Comparison of ENCODE assay signal across 22 cellular contexts in the genomic region with DNA sequence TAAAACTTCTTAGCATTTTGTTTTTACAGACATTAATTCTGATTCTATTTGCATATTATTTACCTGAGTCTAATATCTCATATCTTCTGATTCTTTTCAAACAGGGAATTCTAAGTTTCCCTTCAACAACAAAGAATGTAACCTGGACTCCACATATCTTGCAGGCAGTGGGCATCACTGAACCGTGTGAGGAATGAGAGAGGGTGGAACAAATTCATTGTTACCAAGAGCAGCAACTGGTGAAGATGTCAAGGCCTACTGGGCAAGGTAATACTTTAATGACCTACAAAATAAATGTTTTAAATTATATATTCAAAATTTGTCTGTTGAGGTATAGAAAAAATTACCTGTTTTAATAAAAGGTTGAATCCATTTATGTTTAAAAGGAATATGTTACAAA.
"Had no signal": no experiment of that assay in that cellular context is flagged by ENCODE, and none has a peak within 500 bp of the region (broad histone marks: within the 10 kb centered on the region; RNA-seq: fewer than 3 reads in every experiment).

No MANE protein-coding gene starts in this region.

- H3K27ac Mint-ChIP-seq: dendritic cell treated with granulocyte-macrophage colony-stimulating factor and Interleukin-4, amounts not matched to agents 40 ng/mL and 50 ng/mL, for 4 days; effector memory CD8-positive, alpha-beta T cell; endodermal cell; mesothelial cell of epicardium had no signal

- H3K4me3 Mint-ChIP-seq: dendritic cell treated with granulocyte-macrophage colony-stimulating factor and Interleukin-4, amounts not matched to agents 40 ng/mL and 50 ng/mL, for 4 days; effector memory CD8-positive, alpha-beta T cell; endodermal cell; mesothelial cell of epicardium had no signal

- DNase-seq: colonic mucosa; cortex of kidney; effector CD8-positive, alpha-beta T cell; effector memory CD8-positive, alpha-beta T cell; endodermal cell; erythroblast; esophagus squamous epithelium; foreskin fibroblast; foreskin melanocyte; gastrocnemius medialis; glutamatergic neuron; head of caudate nucleus; heart right ventricle; hippocampal formation; left cardiac atrium; left lung; left ventricle myocardium superior; lower lobe of right lung; mesenchymal stem cell had no signal

- ATAC-seq: effector memory CD8-positive, alpha-beta T cell; esophagus mucosa; gastrocnemius medialis; heart right ventricle; left cardiac atrium; left lung; left ventricle myocardium superior; lower lobe of right lung had no signal

- H3K9me3 Mint-ChIP-seq: dendritic cell treated with granulocyte-macrophage colony-stimulating factor and Interleukin-4, amounts not matched to agents 40 ng/mL and 50 ng/mL, for 4 days; endodermal cell; mesothelial cell of epicardium had no signal

- H3K36me3 Mint-ChIP-seq: mesothelial cell of epicardium had no signal

- H3K27me3 Mint-ChIP-seq: dendritic cell treated with granulocyte-macrophage colony-stimulating factor and Interleukin-4, amounts not matched to agents 40 ng/mL and 50 ng/mL, for 4 days; effector memory CD8-positive, alpha-beta T cell had no signal
